ENCODE assay signal across 1 cellular context in the genomic region with DNA sequence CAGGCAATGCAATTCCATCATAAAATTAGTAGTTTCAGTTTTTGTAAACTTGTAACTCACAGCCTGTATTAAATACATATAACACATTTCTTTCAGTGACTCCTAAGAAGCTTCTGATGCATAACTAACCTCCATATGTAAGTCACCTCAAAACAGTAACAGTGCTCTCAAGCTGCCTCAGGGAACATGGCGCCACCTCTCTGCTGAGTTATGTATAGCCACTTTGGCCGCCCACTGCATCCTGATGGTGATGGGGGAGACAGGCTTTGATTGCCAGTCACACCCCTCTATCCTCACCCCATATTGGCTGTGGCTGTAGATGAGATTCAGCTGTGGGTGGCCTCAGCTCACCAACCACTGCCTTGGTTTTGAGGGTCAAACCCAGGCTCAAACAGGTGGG.
TF ChIP-seq lines count a peak whose summit lies in the region.

No MANE protein-coding gene starts in this region.

TF ChIP-seq in HCT116, 20 proteins besides CTCF, POLR2A, EP300 and RAD21 (continued from another document):
- no peak for TF ChIP-seq REST (IDR thresholded peaks at IDR 0.05; ENCODE audit: low read depth)
